9 cellular contexts compared by ENCODE assay signal in genomic region chr11:9613830-9614762, GRCh38. TPM values are rescaled to one million over a fixed set of nuclear protein-coding genes. Genes with fewer than 3 reads are reported as not detected.
A peak's percentile ranks its signal among the peaks of the same experiment; 100 is the strongest.
DNase-seq lines count a peak whose midpoint lies in the region; ATAC-seq and FAIRE-seq lines count a peak whose summit lies in the region.
"Had no signal": no experiment of that assay in that cellular context is flagged by ENCODE, and none has a peak within 500 bp of the region (broad histone marks: within the 10 kb centered on the region; RNA-seq: fewer than 3 reads in every experiment).

No MANE protein-coding gene starts in this region.

- H3K9me3 Mint-ChIP-seq in CD4-positive, CD25-positive, alpha-beta regulatory T cell: no peaks in the 10 kb centered on the region

- H3K4me1 ChIP-seq in CD4-positive, CD25-positive, alpha-beta regulatory T cell (ENCODE audit: control insufficient read depth, insufficient read depth, low read length, poor library complexity, severe bottlenecking): peaks cover 23% of the 10 kb centered on the region
- no peaks in the 10 kb centered on the region for H3K4me1 ChIP-seq in endocrine pancreas (ENCODE audit: control insufficient read depth, insufficient read depth, low read length)

- DNase-seq in CD4-positive, CD25-positive, alpha-beta regulatory T cell: peak; percentile 87 to 93 (median 89)
- DNase-seq in GM19239 (ENCODE audit: insufficient read length, low spot score) (no peak), NOMO-1 (lab: John Stamatoyannopoulos, UW; ENCODE audit: unreplicated experiment in 2 of 2) (peak; percentile 85), mesenteric fat pad (ENCODE audit: low spot score) (peak; percentile 96)
- peak; percentile 50 for DNase-seq in activated CD8-positive, alpha-beta memory T cell treated with anti-CD3 and anti-CD28 coated beads, Interleukin-2, amount 50 U/mL, for 1 hour (ENCODE audit: extremely low read depth)
- DNase-seq in stimulated activated CD8-positive, alpha-beta memory T cell treated with anti-CD3 and anti-CD28 coated beads, Interleukin-15, amount 100 ng/mL, for 24 hours (ENCODE audit: low read depth): peak; percentile 73

- H3K27ac Mint-ChIP-seq in CD4-positive, CD25-positive, alpha-beta regulatory T cell: peak overlapping the region; percentile 96 to 99 (median 96)

- H3K27me3 ChIP-seq in CD4-positive, CD25-positive, alpha-beta regulatory T cell (ENCODE audit: control insufficient read depth, insufficient read depth, low read length): no peaks in the 10 kb centered on the region
- no peaks in the 10 kb centered on the region for H3K27me3 ChIP-seq in endocrine pancreas (ENCODE audit: control insufficient read depth, insufficient read depth, low read length)

- peak; percentile 84 to 85 for ATAC-seq in CD4-positive, CD25-positive, alpha-beta regulatory T cell (ENCODE audit: low read depth in 2 of 2)
- ATAC-seq in HG03432 (IDR thresholded peaks at IDR 0.05; ENCODE audit: unreplicated experiment): peak; percentile 80

- peak; percentile 85 for FAIRE-seq in GM19239 (lab: Jason Lieb, UNC)
- FAIRE-seq: islet of Langerhans had no signal

- no peaks in the 10 kb centered on the region for H3K27me3 Mint-ChIP-seq in CD4-positive, CD25-positive, alpha-beta regulatory T cell

- H3K4me3 Mint-ChIP-seq in CD4-positive, CD25-positive, alpha-beta regulatory T cell: peak overlapping the region; percentile 92 to 99 (median 98)

- peaks cover 5 to 24% (median 20%) of the 10 kb centered on the region in 4 donors for H3K4me1 Mint-ChIP-seq in CD4-positive, CD25-positive, alpha-beta regulatory T cell

- no peaks in the 10 kb centered on the region for H3K9me3 ChIP-seq in CD4-positive, CD25-positive, alpha-beta regulatory T cell (ENCODE audit: control insufficient read depth in 2 of 2, low read length in 2 of 2)
- H3K9me3 ChIP-seq in endocrine pancreas (ENCODE audit: control insufficient read depth, low read length): no peaks in the 10 kb centered on the region

- peak overlapping the region; percentile 91 for H3K27ac ChIP-seq in CD4-positive, CD25-positive, alpha-beta regulatory T cell (ENCODE audit: insufficient read depth, low read length, poor library complexity, severe bottlenecking)

- H3K9ac ChIP-seq in endocrine pancreas (ENCODE audit: control insufficient read depth, insufficient read depth, low read length): peak overlapping the region; percentile 65

- H3K4me3 ChIP-seq in CD4-positive, CD25-positive, alpha-beta regulatory T cell (ENCODE audit: low read depth, low read length): peak overlapping the region; percentile 93
- peak overlapping the region; percentile 55 for H3K4me3 ChIP-seq in endocrine pancreas (ENCODE audit: control insufficient read depth, insufficient read depth, low read length)

- no peaks in the 10 kb centered on the region for H3K36me3 ChIP-seq in CD4-positive, CD25-positive, alpha-beta regulatory T cell (ENCODE audit: control insufficient read depth, insufficient read depth, low read length)
- H3K36me3 ChIP-seq in endocrine pancreas (ENCODE audit: control insufficient read depth, insufficient read depth, low read length): no peaks in the 10 kb centered on the region

- peaks cover 4% of the 10 kb centered on the region for H3K36me3 Mint-ChIP-seq in CD4-positive, CD25-positive, alpha-beta regulatory T cell

RNA-seq across cellular contexts. Expression of gene WEE1, which starts 40.6 kb away (rescaled TPM):
- 41.1 TPM for total RNA-seq in CD4-positive, CD25-positive, alpha-beta regulatory T cell
- 10 to 100 TPM; 11.5 to 25.4 (median 18.9) TPM for polyA plus RNA-seq in CD4-positive, CD25-positive, alpha-beta regulatory T cell
- 17.5 TPM for total RNA-seq in mesenteric fat pad

RNA-seq across cellular contexts. Expression of gene SWAP70, which starts 49.8 kb away (rescaled TPM):
- total RNA-seq in CD4-positive, CD25-positive, alpha-beta regulatory T cell: 6.1 TPM
- polyA plus RNA-seq in CD4-positive, CD25-positive, alpha-beta regulatory T cell: 10 to 100 TPM; 10.6 to 16.3 (median 14.0) TPM
- total RNA-seq in mesenteric fat pad: 81.9 TPM

Comparison
In these comparisons a context has a peak if more than half of its experiments do, and no peak if none do; other contexts are left out.
1. RNA of gene SWAP70, which starts 49.8 kb away (total RNA-seq): 81.9 TPM in mesenteric fat pad (single experiment); 6.1 TPM in CD4-positive, CD25-positive, alpha-beta regulatory T cell (single experiment); every median in the first group is over 10 times any median in the second.